13 cellular contexts compared by ENCODE assay signal in the genomic region with DNA sequence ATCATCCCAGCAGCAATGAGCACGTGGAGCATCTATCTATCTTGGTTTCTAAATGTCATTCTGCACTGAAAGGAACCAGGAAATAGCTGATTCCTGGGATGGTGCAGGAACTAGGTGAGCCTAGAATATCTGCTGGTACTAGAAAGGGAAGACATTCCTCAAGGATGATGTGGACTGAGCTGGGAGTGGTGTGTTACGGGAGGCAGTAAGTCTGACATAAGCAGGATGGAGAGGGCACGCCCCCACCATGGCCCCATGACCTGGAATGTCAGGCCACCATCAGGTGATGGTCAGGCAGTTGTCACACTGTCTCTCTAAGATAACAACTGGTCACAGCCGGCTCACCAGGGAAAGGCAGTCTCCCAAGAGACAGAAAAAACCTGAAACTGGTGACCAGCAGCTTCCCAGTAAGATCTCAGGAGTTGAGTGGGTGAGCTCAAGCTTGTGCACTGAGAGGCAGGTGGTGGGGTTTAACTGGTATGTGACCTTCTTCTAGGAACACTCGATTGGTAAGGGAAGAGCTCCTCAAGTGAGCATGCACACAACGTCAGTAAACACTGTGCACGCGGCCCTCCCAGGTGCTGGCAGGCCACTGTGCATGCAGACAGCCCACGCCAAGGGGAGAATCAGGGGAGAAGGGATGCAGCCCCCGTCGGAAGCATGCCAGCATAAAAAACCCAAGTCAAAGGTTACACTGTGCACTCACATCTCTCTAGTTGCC.
A peak's percentile ranks its signal among the peaks of the same experiment; 100 is the strongest.
DNase-seq lines count a peak whose midpoint lies in the region; ATAC-seq, FAIRE-seq and TF ChIP-seq lines count a peak whose summit lies in the region.
"Had no signal": no experiment of that assay in that cellular context is flagged by ENCODE, and none has a peak within 500 bp of the region (broad histone marks: within the 10 kb centered on the region; RNA-seq: fewer than 3 reads in every experiment).

No MANE protein-coding gene starts in this region.

- no peak overlapping the region for H3K9ac ChIP-seq in liver (ENCODE audit: low read depth in 1 of 2, low read length in 2 of 2)

- TF ChIP-seq POLR2A in A549 (IDR thresholded peaks at IDR 0.05; ENCODE audit: low read length) (no peak), breast epithelium (IDR thresholded peaks at IDR 0.05) (no peak)

- H3K4me1 ChIP-seq in A549 (peaks cover 30% of the 10 kb centered on the region), breast epithelium (peaks cover 0 to 8% of the 10 kb centered on the region in 2 donors), liver (ENCODE audit: control insufficient read depth in 4 of 4, insufficient read depth in 4 of 4, low read length in 3 of 4) (peaks cover 0 to 13% (median 5%) of the 10 kb centered on the region in 4 donors)

- H3K27ac ChIP-seq in A549 = peak overlapping the region; percentile 59 to 79
- peak overlapping the region; percentile 84 to 86 for H3K27ac ChIP-seq in breast epithelium
- H3K27ac ChIP-seq in liver (ENCODE audit: low read depth in 1 of 2, low read length in 2 of 2) = no peak overlapping the region
- H3K27ac ChIP-seq in caudate nucleus (ENCODE audit: low read depth, low read length) = no peak overlapping the region

- no peak for TF ChIP-seq EP300 in A549 (IDR thresholded peaks at IDR 0.05)

- peak; percentile 89 to 94 for ATAC-seq in A549
- ATAC-seq in effector memory CD8-positive, alpha-beta T cell (replicated peaks) = no peak
- no peak for ATAC-seq in HG03565 (IDR thresholded peaks at IDR 0.05; ENCODE audit: unreplicated experiment)

- peaks cover 3% of the 10 kb centered on the region for H3K36me3 Mint-ChIP-seq in effector memory CD8-positive, alpha-beta T cell (ENCODE audit: insufficient read depth)

- CTCF ChIA-PET in A549 (lab: Yijun Ruan, JAX) = interaction anchor here (1.1 to 1.8 kb wide), 4 partner anchors 8 to 959 kb away, joined by 3 to 6 read pairs (median 3); no protein-coding TSS in a partner anchor

- H3K9me3 ChIP-seq in A549 = peaks cover 7% of the 10 kb centered on the region; the same call in 2 of the 3 replicates
- H3K9me3 ChIP-seq in breast epithelium = no peaks in the 10 kb centered on the region
- H3K9me3 ChIP-seq in liver (ENCODE audit: control insufficient read depth in 4 of 4, low read length in 3 of 4) = no peaks in the 10 kb centered on the region
- H3K9me3 ChIP-seq in MG63 = peaks cover 2% of the 10 kb centered on the region; the same call in 1 of the 2 replicates

- no peaks in the 10 kb centered on the region for H3K27me3 ChIP-seq in breast epithelium
- no peaks in the 10 kb centered on the region for H3K27me3 ChIP-seq in liver (ENCODE audit: control insufficient read depth in 4 of 4, insufficient read depth in 4 of 4, low read length in 3 of 4)
- no peaks in the 10 kb centered on the region for H3K27me3 ChIP-seq in MG63
- H3K27me3 ChIP-seq: BLaER1 treated with 17β-estradiol and CSF1 and Interleukin-3, amounts not matched to agents 10 nM and 100 nM had no signal

- TF ChIP-seq RAD21 in A549 (conservative IDR thresholded peaks at IDR 0.05 in 1 of 2, IDR thresholded peaks at IDR 0.05 in 1 of 2) (0 out of 5 replicates have a peak, but pooled peaks of 1 of the 2 experiments have one; percentile 17), liver (IDR thresholded peaks at IDR 0.05) (no peak)

- DNase-seq in A549 (ENCODE audit: low read depth in 1 of 2, low spot score in 1 of 2) (peak; percentile 83 to 89), HK-2 (ENCODE audit: unreplicated experiment) (peak; percentile 83), breast epithelium (ENCODE audit: low spot score in 2 of 2) (peak in 1 of 2 donors; percentile 34), caudate nucleus (lab: John Stamatoyannopoulos, UW) (no peak), MG63 (no peak)
- DNase-seq in effector memory CD8-positive, alpha-beta T cell = no peak
- DNase-seq: cerebellar nuclear complex, NCI-H1694 treated with DMSO at 0.1 percent for 48 hours had no signal

- no peak for FAIRE-seq in A549 (lab: Jason Lieb, UNC)

- no peaks in the 10 kb centered on the region for H3K9me3 Mint-ChIP-seq in effector memory CD8-positive, alpha-beta T cell

- TF ChIP-seq CTCF in A549 (IDR thresholded peaks at IDR 0.05) = no peak
- no peak for TF ChIP-seq CTCF in breast epithelium (IDR thresholded peaks at IDR 0.05)
- TF ChIP-seq CTCF in liver (IDR thresholded peaks at IDR 0.05; ENCODE audit: low read depth, low read length, missing input control) = no peak

- H3K36me3 ChIP-seq in breast epithelium = no peaks in the 10 kb centered on the region
- no peaks in the 10 kb centered on the region for H3K36me3 ChIP-seq in liver (ENCODE audit: control insufficient read depth in 4 of 4, insufficient read depth in 3 of 4, low read depth in 1 of 4, low read length in 3 of 4)
- no peaks in the 10 kb centered on the region for H3K36me3 ChIP-seq in MG63

- H3K4me3 ChIP-seq in A549 (no peak overlapping the region), breast epithelium (peak overlapping the region in 1 of 3 donors; percentile 19), liver (ENCODE audit: low read depth in 1 of 3, low read length in 3 of 3) (no peak overlapping the region), MG63 (no peak overlapping the region)
- H3K4me3 ChIP-seq: BLaER1 treated with 17β-estradiol and CSF1 and Interleukin-3, amounts not matched to agents 10 nM and 100 nM; smooth muscle cell had no signal

- POLR2A ChIA-PET in A549 (lab: Yijun Ruan, JAX) = interaction anchor here (0.6 kb wide), 2 partner anchors 137 to 148 kb away, joined by 3 read pairs; no protein-coding TSS in a partner anchor

- intact Hi-C loops in breast epithelium (cut with DNase I; ENCODE audit: low total_unique reads) = no loop called here

- H3K27ac Mint-ChIP-seq in effector memory CD8-positive, alpha-beta T cell = no peak overlapping the region
- H3K27ac Mint-ChIP-seq: stimulated activated naive CD8-positive, alpha-beta T cell treated with anti-CD3 and anti-CD28 coated beads, Interleukin-15, Interleukin-2, amounts not matched to agents 100 ng/mL and 50 ng/mL, for 24 hours had no signal

- peaks cover 15 to 21% of the 10 kb centered on the region in 2 donors for H3K4me1 Mint-ChIP-seq in effector memory CD8-positive, alpha-beta T cell (ENCODE audit: low read depth in 2 of 2)

- H3K27me3 Mint-ChIP-seq in effector memory CD8-positive, alpha-beta T cell = no peaks in the 10 kb centered on the region
- H3K27me3 Mint-ChIP-seq: stimulated activated naive CD8-positive, alpha-beta T cell treated with anti-CD3 and anti-CD28 coated beads, Interleukin-15, Interleukin-2, amounts not matched to agents 100 ng/mL and 50 ng/mL, for 24 hours had no signal

- H3K4me3 Mint-ChIP-seq in effector memory CD8-positive, alpha-beta T cell = no peak overlapping the region
- H3K4me3 Mint-ChIP-seq: stimulated activated naive CD8-positive, alpha-beta T cell treated with anti-CD3 and anti-CD28 coated beads, Interleukin-15, Interleukin-2, amounts not matched to agents 100 ng/mL and 50 ng/mL, for 24 hours had no signal

- 51% methylated on average over 11 of the region's 11 CpGs for WGBS in A549 (ENCODE audit: missing lambda C conversion rate)
- 50% methylated on average over 11 of the region's 11 CpGs for WGBS in liver

- H3K4me2 ChIP-seq in A549 = peak overlapping the region; percentile 33
- H3K4me2 ChIP-seq: smooth muscle cell had no signal

TF ChIP-seq in A549, 52 proteins besides CTCF, POLR2A, EP300 and RAD21 (continues in another document):
- TF ChIP-seq FOSL2 (IDR thresholded peaks at IDR 0.05) (no peak), FOSL2 (CRISPR knock-in tag; IDR thresholded peaks at IDR 0.05) (peak; percentile 43)

TF ChIP-seq in liver, 16 proteins besides CTCF, POLR2A, EP300 and RAD21:
- TF ChIP-seq, protein P1, sequence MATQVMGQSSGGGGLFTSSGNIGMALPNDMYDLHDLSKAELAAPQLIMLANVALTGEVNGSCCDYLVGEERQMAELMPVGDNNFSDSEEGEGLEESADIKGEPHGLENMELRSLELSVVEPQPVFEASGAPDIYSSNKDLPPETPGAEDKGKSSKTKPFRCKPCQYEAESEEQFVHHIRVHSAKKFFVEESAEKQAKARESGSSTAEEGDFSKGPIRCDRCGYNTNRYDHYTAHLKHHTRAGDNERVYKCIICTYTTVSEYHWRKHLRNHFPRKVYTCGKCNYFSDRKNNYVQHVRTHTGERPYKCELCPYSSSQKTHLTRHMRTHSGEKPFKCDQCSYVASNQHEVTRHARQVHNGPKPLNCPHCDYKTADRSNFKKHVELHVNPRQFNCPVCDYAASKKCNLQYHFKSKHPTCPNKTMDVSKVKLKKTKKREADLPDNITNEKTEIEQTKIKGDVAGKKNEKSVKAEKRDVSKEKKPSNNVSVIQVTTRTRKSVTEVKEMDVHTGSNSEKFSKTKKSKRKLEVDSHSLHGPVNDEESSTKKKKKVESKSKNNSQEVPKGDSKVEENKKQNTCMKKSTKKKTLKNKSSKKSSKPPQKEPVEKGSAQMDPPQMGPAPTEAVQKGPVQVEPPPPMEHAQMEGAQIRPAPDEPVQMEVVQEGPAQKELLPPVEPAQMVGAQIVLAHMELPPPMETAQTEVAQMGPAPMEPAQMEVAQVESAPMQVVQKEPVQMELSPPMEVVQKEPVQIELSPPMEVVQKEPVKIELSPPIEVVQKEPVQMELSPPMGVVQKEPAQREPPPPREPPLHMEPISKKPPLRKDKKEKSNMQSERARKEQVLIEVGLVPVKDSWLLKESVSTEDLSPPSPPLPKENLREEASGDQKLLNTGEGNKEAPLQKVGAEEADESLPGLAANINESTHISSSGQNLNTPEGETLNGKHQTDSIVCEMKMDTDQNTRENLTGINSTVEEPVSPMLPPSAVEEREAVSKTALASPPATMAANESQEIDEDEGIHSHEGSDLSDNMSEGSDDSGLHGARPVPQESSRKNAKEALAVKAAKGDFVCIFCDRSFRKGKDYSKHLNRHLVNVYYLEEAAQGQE (IDR thresholded peaks at IDR 0.05) = no peak
- peak; percentile 12 for TF ChIP-seq NR2F2 (IDR thresholded peaks at IDR 0.05)
- peak in 1 of 2 donors; percentile 8 for TF ChIP-seq RXRA (IDR thresholded peaks at IDR 0.05)
- TF ChIP-seq JUND (IDR thresholded peaks at IDR 0.05) = no peak
- TF ChIP-seq FOXA2 (IDR thresholded peaks at IDR 0.05) = no peak
- no peak for TF ChIP-seq FOXA1 (IDR thresholded peaks at IDR 0.05)

Comparison
In these comparisons a context has a peak if more than half of its experiments do, and no peak if none do; other contexts are left out.
1. ATAC-seq: peak in A549 (2 of 2); none in effector memory CD8-positive, alpha-beta T cell (single experiment) and HG03565 (single experiment).
2. DNase-seq: peak in A549 (2 of 2) and HK-2 (single experiment); none in effector memory CD8-positive, alpha-beta T cell (0 of 3), caudate nucleus (0 of 61) and MG63 (single experiment).
3. H3K27ac ChIP-seq: peak in A549 (2 of 2) and breast epithelium (2 of 2); none in liver (0 of 2) and caudate nucleus (single experiment).